In the genomic region with DNA sequence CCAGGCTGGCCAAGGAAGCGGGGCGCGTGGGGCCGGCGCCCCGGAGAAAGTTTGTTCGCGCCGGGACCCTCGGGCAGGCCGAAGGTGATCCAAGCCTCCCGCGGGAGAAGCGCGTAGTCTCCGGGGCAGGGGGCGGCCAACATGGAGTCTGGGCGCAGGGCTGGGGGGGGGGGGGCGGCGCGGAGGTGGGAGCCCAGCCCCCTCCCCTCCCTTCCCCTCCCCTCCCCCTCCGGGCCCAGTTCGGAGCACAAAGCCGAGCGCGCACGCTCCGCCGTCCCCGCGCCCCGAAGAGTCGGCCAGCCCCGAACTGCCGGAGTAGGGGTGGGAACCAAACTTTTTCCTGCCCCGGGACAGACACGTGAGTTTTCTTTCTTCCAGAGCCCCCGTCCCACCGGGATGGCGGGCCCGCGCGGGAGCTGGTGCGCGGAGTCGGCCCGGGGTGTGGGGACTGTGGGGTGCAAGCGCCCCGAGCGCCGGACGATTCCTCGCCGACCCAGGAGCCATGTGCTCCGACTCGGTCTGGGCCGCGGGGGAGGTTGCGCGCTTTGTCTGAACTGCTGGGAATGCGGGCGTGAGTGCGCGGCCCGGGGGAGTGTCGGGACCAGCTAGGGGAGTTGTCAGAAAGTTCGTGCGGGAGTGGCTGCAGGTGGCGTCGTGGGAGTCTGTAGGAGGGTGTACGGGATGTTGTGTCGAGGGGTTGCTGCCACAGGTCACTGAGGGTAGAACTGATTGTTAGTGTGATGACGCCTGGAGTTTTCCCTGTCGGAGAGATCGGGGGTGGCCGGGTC, we compare ENCODE assay signal across 8 cellular contexts. TPM values are rescaled to one million over a fixed set of nuclear protein-coding genes. Genes with fewer than 3 reads are reported as not detected.
DNase-seq lines count a peak whose midpoint lies in the region; ATAC-seq and TF ChIP-seq lines count a peak whose summit lies in the region.

No MANE protein-coding gene starts in this region.

- H3K4me1 Mint-ChIP-seq in T-cell, result peaks cover 35 to 42% (median 38%) of the 10 kb centered on the region in 3 donors

- no peak for TF ChIP-seq CTCF in HL-60 (IDR thresholded peaks at IDR 0.05; ENCODE audit: insufficient read depth, low read length)
- TF ChIP-seq CTCF in spleen (IDR thresholded peaks at IDR 0.05 in 8 of 11, conservative IDR thresholded peaks at IDR 0.05 in 3 of 11), result no peak

- H3K4me3 Mint-ChIP-seq in T-cell, result peak overlapping the region; percentile 85 to 89 (median 89)

- peaks cover 37% of the 10 kb centered on the region for H3K4me1 ChIP-seq in BLaER1
- H3K4me1 ChIP-seq in spleen, result peaks cover 10 to 57% (median 40%) of the 10 kb centered on the region in 6 donors

- TF ChIP-seq POLR2A in spleen (IDR thresholded peaks at IDR 0.05), result no peak

- H3K4me2 ChIP-seq in BLaER1, result peak overlapping the region; percentile 94

- H3K9me3 ChIP-seq in BLaER1 (no peaks in the 10 kb centered on the region), spleen (no peaks in the 10 kb centered on the region)

- WGBS in spleen, 5 donors, result 0 to 1% (median 1%) methylated on average over 11 to 71 of the region's 76 CpGs

- peak overlapping the region; percentile 88 to 94 for H3K27ac Mint-ChIP-seq in T-cell

- peak overlapping the region; percentile 98 for H3K9ac ChIP-seq in BLaER1

- peaks cover 35% of the 10 kb centered on the region for H3K36me3 ChIP-seq in BLaER1
- H3K36me3 ChIP-seq in spleen, result peaks cover under 1 to 21% (median 8%) of the 10 kb centered on the region in 6 donors

- peaks cover 49% of the 10 kb centered on the region for H4K20me1 ChIP-seq in BLaER1

- peak; percentile 10 to 14 (median 12) for ATAC-seq in T-cell (replicated peaks in 1 of 4)

- intact Hi-C loops in spleen (cut with DNase I; ENCODE audit: low total_unique reads), result no loop called here

- H3K9me3 Mint-ChIP-seq in T-cell, result no peaks in the 10 kb centered on the region

- peaks cover 3% of the 10 kb centered on the region for H3K36me3 Mint-ChIP-seq in T-cell

- H3K27me3 ChIP-seq in BLaER1, result no peaks in the 10 kb centered on the region
- H3K27me3 ChIP-seq in HL-60 (ENCODE audit: insufficient read depth, poor library complexity, severe bottlenecking), result no peaks in the 10 kb centered on the region
- peaks cover 0 to 11% (median 0%) of the 10 kb centered on the region in 7 donors for H3K27me3 ChIP-seq in spleen (replicated peaks in 1 of 7)

- peak overlapping the region; percentile 97 for H3K27ac ChIP-seq in BLaER1
- peak overlapping the region; percentile 78 for H3K27ac ChIP-seq in HL-60 (replicated peaks)
- H3K27ac ChIP-seq in spleen, result peak overlapping the region; percentile 91 to 97 (median 95)

- POLR2A ChIA-PET in T-cell (lab: Charles Lee), result interaction anchor here (0.6 to 0.7 kb wide), 4 partner anchors 10 to 303 kb away, joined by 3 to 7 read pairs (median 4); no protein-coding TSS in a partner anchor

- DNase-seq in HL-60 (ENCODE audit: low read depth in 1 of 2, low spot score in 1 of 2) (peak; percentile 48 to 56), T-cell (peak; percentile 16 to 65 (median 46)), astrocyte of the hippocampus (ENCODE audit: low read depth, low spot score) (peak; percentile 76), iPS-NIHi11 (ENCODE audit: low spot score) (peak; percentile 78), spleen (peak; percentile 89), cerebellar cortex (ENCODE audit: low spot score) (no peak), NCI-H2196 treated with DMSO at 0.1 percent for 48 hours (lab: John Stamatoyannopoulos, UW; ENCODE audit: unreplicated experiment) (no peak)

- CTCF ChIA-PET in T-cell (lab: Charles Lee), result interaction anchor here in 1 of 2 donors (0.6 to 1.3 kb wide), 3 partner anchors 13 to 71 kb away, joined by 3 to 9 read pairs (median 6); a partner anchor contains a TSS

- no peaks in the 10 kb centered on the region for H3K27me3 Mint-ChIP-seq in T-cell

- H3K4me3 ChIP-seq in BLaER1 (peak overlapping the region; percentile 93), HL-60 (replicated peaks; ENCODE audit: insufficient read depth, low read length) (peak overlapping the region; percentile 62), spleen (peak overlapping the region; percentile 69 to 92 (median 82))

RNA-seq across cellular contexts. Expression of a gene that starts 1.1 kb away (rescaled TPM):
- total RNA-seq in T-cell (10 to 100 TPM; 31.2 to 39.7 (median 35.6) TPM), spleen (10 to 100 TPM; 23.3 to 38.2 (median 30.1) TPM)
- polyA plus RNA-seq in spleen, result 10 to 100 TPM; 13.6 to 20.8 (median 14.3) TPM

RNA-seq across cellular contexts. Expression of a gene that starts 31.1 kb away (rescaled TPM):
- total RNA-seq in T-cell (10 to 100 TPM; 53.6 to 72.2 (median 59.9) TPM), spleen (100 to 1,000 TPM in 4 of 7 donors, 10 to 100 TPM in 3; 67.8 to 131 (median 105) TPM)
- 100 to 1,000 TPM in 1 of 3 donors, 10 to 100 TPM in 2; 78.8 to 114 (median 83.3) TPM for polyA plus RNA-seq in spleen

RNA-seq across cellular contexts. Expression of a gene that starts 33.2 kb away (rescaled TPM):
- 1 to 10 TPM in 4 of 5 donors, not detected in 1; 1.3 to 2.8 (median 1.7) TPM for total RNA-seq in T-cell
- 100 to 1,000 TPM in 3 of 7 donors, 10 to 100 TPM in 4; 30.4 to 369 (median 86.3) TPM for total RNA-seq in spleen
- polyA plus RNA-seq in spleen, result 100 to 1,000 TPM in 1 of 3 donors, 10 to 100 TPM in 2; 56.3 to 154 (median 80.1) TPM

Comparison
In these comparisons a context has a peak if more than half of its experiments do, and no peak if none do; other contexts are left out.
1. DNase-seq: peak in HL-60 (2 of 2), T-cell (34 of 34), astrocyte of the hippocampus (single experiment), iPS-NIHi11 (single experiment) and spleen (single experiment); none in cerebellar cortex (single experiment) and NCI-H2196 treated with DMSO at 0.1 percent for 48 hours (single experiment).
2. RNA of a gene that starts 33.2 kb away (total RNA-seq): 30.4 to 369 TPM in spleen; 1.3 to 2.8 TPM in T-cell; every median in the first group is over 4 times any median in the second.
3. Peak in every context shown above with its lines, with median percentiles within 50 percentile points of each other: H3K27ac ChIP-seq and H3K4me3 ChIP-seq.